ENCODE assay signal across 21 cellular contexts in genomic region chr10:99869581-99869980, GRCh38.
A peak's percentile ranks its signal among the peaks of the same experiment; 100 is the strongest.
DNase-seq lines count a peak whose midpoint lies in the region; ATAC-seq and TF ChIP-seq lines count a peak whose summit lies in the region.
"Had no signal": no experiment of that assay in that cellular context is flagged by ENCODE, and none has a peak within 500 bp of the region (broad histone marks: within the 10 kb centered on the region; RNA-seq: fewer than 3 reads in every experiment).

No MANE protein-coding gene starts in this region.

- H3K27me3 Mint-ChIP-seq in T-helper 2 cell treated with Interferon-gamma antibody and Interleukin-4, amounts not matched to agents 5 μg/mL and 100 μg/mL, for 36 hours (ENCODE audit: low read depth), result peaks cover 91% of the 10 kb centered on the region
- H3K27me3 Mint-ChIP-seq in neural progenitor cell (ENCODE audit: insufficient read depth, low read depth), result no peaks in the 10 kb centered on the region
- H3K27me3 Mint-ChIP-seq in activated naive CD4-positive, alpha-beta T cell treated with anti-CD3 and anti-CD28 coated beads for 36 hours (ENCODE audit: low read depth), result peaks cover 82% of the 10 kb centered on the region

- H3K9ac ChIP-seq in DND-41 (ENCODE audit: low read depth, low read length), result no peak overlapping the region
- H3K9ac ChIP-seq in neural progenitor cell, result no peak overlapping the region

- H3K4me2 ChIP-seq in DND-41 (ENCODE audit: insufficient read depth, low read length) (peak overlapping the region; percentile 51), neural progenitor cell (no peak overlapping the region)

- H3K4me3 Mint-ChIP-seq in T-helper 2 cell treated with Interferon-gamma antibody and Interleukin-4, amounts not matched to agents 5 μg/mL and 100 μg/mL, for 36 hours, result peak overlapping the region; percentile 78
- H3K4me3 Mint-ChIP-seq in neural progenitor cell, result no peak overlapping the region
- no peak overlapping the region for H3K4me3 Mint-ChIP-seq in activated naive CD4-positive, alpha-beta T cell treated with anti-CD3 and anti-CD28 coated beads for 36 hours

- TF ChIP-seq CTCF in DND-41 (IDR thresholded peaks at IDR 0.05; ENCODE audit: borderline replicate concordance, extremely low read depth, low read length, poor library complexity, severe bottlenecking) (no peak), neural progenitor cell (IDR thresholded peaks at IDR 0.05) (no peak)

- H3F3A ChIP-seq in neural progenitor cell (ENCODE audit: low read depth), result no peaks in the 10 kb centered on the region

- ATAC-seq in DND-41 (ENCODE audit: insufficient read depth, low read depth), result no peak
- no peak for ATAC-seq in GM21529 (IDR thresholded peaks at IDR 0.05; ENCODE audit: unreplicated experiment)

- no peak overlapping the region for H3K27ac ChIP-seq in DND-41 (ENCODE audit: low read length)
- H3K27ac ChIP-seq in neural progenitor cell, result no peak overlapping the region
- H3K27ac ChIP-seq: 22Rv1 had no signal

- H3K36me3 Mint-ChIP-seq in T-helper 2 cell treated with Interferon-gamma antibody and Interleukin-4, amounts not matched to agents 5 μg/mL and 100 μg/mL, for 36 hours (ENCODE audit: low read depth), result peaks cover 7% of the 10 kb centered on the region
- H3K36me3 Mint-ChIP-seq in neural progenitor cell, result peaks cover under 1% of the 10 kb centered on the region
- peaks cover 5% of the 10 kb centered on the region for H3K36me3 Mint-ChIP-seq in activated naive CD4-positive, alpha-beta T cell treated with anti-CD3 and anti-CD28 coated beads for 36 hours (ENCODE audit: low read depth)
- H3K36me3 Mint-ChIP-seq: CD14-positive monocyte had no signal

- intact Hi-C loops in activated naive CD4-positive, alpha-beta T cell treated with anti-CD3 and anti-CD28 coated beads for 36 hours (cut with micrococcal nuclease), result no loop called here

- H3K4me1 Mint-ChIP-seq in T-helper 2 cell treated with Interferon-gamma antibody and Interleukin-4, amounts not matched to agents 5 μg/mL and 100 μg/mL, for 36 hours (ENCODE audit: low read depth), result peaks cover 19% of the 10 kb centered on the region
- peaks cover 9% of the 10 kb centered on the region for H3K4me1 Mint-ChIP-seq in neural progenitor cell
- peaks cover 14% of the 10 kb centered on the region for H3K4me1 Mint-ChIP-seq in activated naive CD4-positive, alpha-beta T cell treated with anti-CD3 and anti-CD28 coated beads for 36 hours (ENCODE audit: low read depth)

- H4K20me1 ChIP-seq in DND-41 (ENCODE audit: insufficient read depth, low read length) (peaks cover 54% of the 10 kb centered on the region), neural progenitor cell (ENCODE audit: low read depth) (no peaks in the 10 kb centered on the region)

- peak overlapping the region in 1 of 2 experiments; percentile 12; a peak in 1 of 4 replicates for H3K4me3 ChIP-seq in DND-41 (ENCODE audit: low read depth in 1 of 2, low read length in 2 of 2)
- no peak overlapping the region for H3K4me3 ChIP-seq in neural progenitor cell
- H3K4me3 ChIP-seq: GM12878 had no signal

- CTCF ChIA-PET in activated naive CD4-positive, alpha-beta T cell treated with anti-CD3 and anti-CD28 coated beads for 36 hours (lab: Charles Lee), result interaction anchor here (0.7 to 2.9 kb wide), 4 partner anchors 14 to 176 kb away, joined by 3 to 10 read pairs (median 8); partner anchors contain the start of gene DNMBP

- no peaks in the 10 kb centered on the region for H3K9me3 ChIP-seq in DND-41 (ENCODE audit: insufficient read depth, low read length, severe bottlenecking)
- H3K9me3 ChIP-seq in neural progenitor cell (ENCODE audit: low read depth), result no peaks in the 10 kb centered on the region

- peaks cover 44% of the 10 kb centered on the region for H3K27me3 ChIP-seq in DND-41 (ENCODE audit: insufficient read depth, low read length, poor library complexity)
- no peaks in the 10 kb centered on the region for H3K27me3 ChIP-seq in neural progenitor cell

- no peak overlapping the region for H3K27ac Mint-ChIP-seq in T-helper 2 cell treated with Interferon-gamma antibody and Interleukin-4, amounts not matched to agents 5 μg/mL and 100 μg/mL, for 36 hours
- no peak overlapping the region for H3K27ac Mint-ChIP-seq in neural progenitor cell
- H3K27ac Mint-ChIP-seq in activated naive CD4-positive, alpha-beta T cell treated with anti-CD3 and anti-CD28 coated beads for 36 hours, result no peak overlapping the region
- H3K27ac Mint-ChIP-seq: CD14-positive monocyte, IgD-negative memory B cell had no signal

- DNase-seq in T-helper 2 cell treated with Interferon-gamma antibody and Interleukin-4, amounts not matched to agents 5 μg/mL and 100 μg/mL, for 36 hours (ENCODE audit: low spot score), result no peak
- no peak for DNase-seq in T-helper 2 cell
- DNase-seq in DND-41, result no peak
- DNase-seq in SK-N-DZ (ENCODE audit: low spot score), result peak; percentile 48
- DNase-seq in neural progenitor cell (ENCODE audit: low spot score), result no peak
- no peak for DNase-seq in NCI-H748 (lab: John Stamatoyannopoulos, UW; ENCODE audit: unreplicated experiment)
- DNase-seq in activated naive CD4-positive, alpha-beta T cell treated with anti-CD3 and anti-CD28 coated beads for 36 hours, result no peak
- DNase-seq: COR-L47, DMS153, EL, MV-4-11, NCI-H1694 treated with DMSO at 0.1 percent for 48 hours, NCI-H2107, NCI-H510A, NCI-H82, SHP77 had no signal

- peaks cover 26% of the 10 kb centered on the region for H3K4me1 ChIP-seq in DND-41 (ENCODE audit: insufficient read depth, low read length)
- H3K4me1 ChIP-seq in neural progenitor cell, result no peaks in the 10 kb centered on the region

- H3K9me3 Mint-ChIP-seq in T-helper 2 cell treated with Interferon-gamma antibody and Interleukin-4, amounts not matched to agents 5 μg/mL and 100 μg/mL, for 36 hours, result peaks cover 28% of the 10 kb centered on the region
- H3K9me3 Mint-ChIP-seq in neural progenitor cell, result peaks cover 38% of the 10 kb centered on the region
- peaks cover 18% of the 10 kb centered on the region for H3K9me3 Mint-ChIP-seq in activated naive CD4-positive, alpha-beta T cell treated with anti-CD3 and anti-CD28 coated beads for 36 hours

- H3K79me2 ChIP-seq in DND-41 (ENCODE audit: insufficient read depth, low read length), result no peaks in the 10 kb centered on the region
- no peaks in the 10 kb centered on the region for H3K79me2 ChIP-seq in neural progenitor cell (ENCODE audit: low read depth)

- H3K36me3 ChIP-seq in DND-41 (ENCODE audit: insufficient read depth, low read length) (no peaks in the 10 kb centered on the region), neural progenitor cell (no peaks in the 10 kb centered on the region)

- H2AFZ ChIP-seq in DND-41 (ENCODE audit: low read depth, low read length) (no peak overlapping the region), neural progenitor cell (replicated peaks) (peak overlapping the region; percentile 26)
